ENCODE assay signal across 8 cellular contexts in the genomic region with DNA sequence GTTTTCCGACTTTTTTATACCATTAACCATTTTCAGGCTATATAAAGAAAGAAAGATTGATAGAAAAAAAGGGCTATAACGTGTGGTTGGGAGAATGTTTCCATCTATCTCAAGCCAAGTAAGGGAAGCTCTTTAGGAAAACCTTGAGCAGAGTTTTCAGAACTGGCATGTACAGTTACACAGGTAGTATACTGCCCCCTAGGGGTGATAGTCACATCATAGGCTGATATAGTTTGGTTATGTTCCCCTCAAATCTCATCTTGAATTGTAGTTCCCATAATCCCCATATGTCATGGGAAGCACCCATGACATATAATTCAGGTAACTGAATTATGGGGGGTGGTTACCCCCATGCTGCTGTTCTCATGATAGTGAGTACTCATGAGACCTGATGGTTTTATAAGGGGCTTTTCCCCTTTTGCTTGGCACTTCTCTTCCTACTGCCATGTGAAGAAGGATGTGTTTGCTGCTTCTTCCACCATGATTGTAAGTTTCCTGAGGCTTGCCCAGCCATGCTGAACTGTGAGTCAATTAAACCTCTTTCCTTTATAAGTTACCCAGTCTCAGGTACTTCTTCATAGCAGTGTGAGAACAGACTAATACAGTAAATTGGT.
DNase-seq lines count a peak whose midpoint lies in the region; ATAC-seq and TF ChIP-seq lines count a peak whose summit lies in the region.

No MANE protein-coding gene starts in this region.

- H3K4me3 ChIP-seq in KMS-11 (IDR thresholded peaks at IDR 0.05; ENCODE audit: insufficient read depth, low read depth, low read length): no peak overlapping the region

- no peaks in the 10 kb centered on the region for H3K4me1 ChIP-seq in KMS-11 (ENCODE audit: low read depth, poor library complexity, severe bottlenecking)

- ATAC-seq in GM21786 (IDR thresholded peaks at IDR 0.05; ENCODE audit: unreplicated experiment): peak; percentile 72

- TF ChIP-seq CTCF in KMS-11 (conservative IDR thresholded peaks at IDR 0.05; ENCODE audit: low read depth, low read length) (peak; percentile 57), VCaP (conservative IDR thresholded peaks at IDR 0.05) (peak; percentile 82)

- no peaks in the 10 kb centered on the region for H3K36me3 ChIP-seq in KMS-11 (ENCODE audit: insufficient read depth)

- H3K4me2 ChIP-seq in KMS-11: no peak overlapping the region

- no peak overlapping the region for H2AFZ ChIP-seq in KMS-11 (ENCODE audit: low read depth)

- H3K27ac ChIP-seq in KMS-11: no peak overlapping the region
- no peak overlapping the region for H3K27ac ChIP-seq in VCaP

- H4K20me1 ChIP-seq in KMS-11 (ENCODE audit: insufficient read depth): no peaks in the 10 kb centered on the region; the same call in 1 of the 2 replicates

- peak; percentile 40 for DNase-seq in A172 (ENCODE audit: low spot score)
- peak; percentile 37 for DNase-seq in DMS153 treated with DMSO at 0.1 percent for 48 hours (lab: John Stamatoyannopoulos, UW; ENCODE audit: unreplicated experiment)
- peak; percentile 41 for DNase-seq in kidney tubule cell (ENCODE audit: low spot score)
- DNase-seq in inferior parietal cortex (ENCODE audit: extremely low spot score): no peak
- no peak for DNase-seq in activated gamma-delta T cell treated with Interleukin-2 at 50 U/mL for 16 hours

- no peaks in the 10 kb centered on the region for H3K27me3 ChIP-seq in KMS-11 (ENCODE audit: insufficient read depth, low read depth)

- H3K79me2 ChIP-seq in KMS-11 (ENCODE audit: insufficient read depth, low read depth): no peaks in the 10 kb centered on the region

- no peak overlapping the region for H3K9ac ChIP-seq in KMS-11

Comparison
In these comparisons a context has a peak if more than half of its experiments do, and no peak if none do; other contexts are left out.
1. DNase-seq: peak in A172 (single experiment), DMS153 treated with DMSO at 0.1 percent for 48 hours (single experiment) and kidney tubule cell (single experiment); none in inferior parietal cortex (single experiment) and activated gamma-delta T cell treated with Interleukin-2 at 50 U/mL for 16 hours (single experiment).